Comparison of ENCODE assay signal across 24 cellular contexts in the genomic region with DNA sequence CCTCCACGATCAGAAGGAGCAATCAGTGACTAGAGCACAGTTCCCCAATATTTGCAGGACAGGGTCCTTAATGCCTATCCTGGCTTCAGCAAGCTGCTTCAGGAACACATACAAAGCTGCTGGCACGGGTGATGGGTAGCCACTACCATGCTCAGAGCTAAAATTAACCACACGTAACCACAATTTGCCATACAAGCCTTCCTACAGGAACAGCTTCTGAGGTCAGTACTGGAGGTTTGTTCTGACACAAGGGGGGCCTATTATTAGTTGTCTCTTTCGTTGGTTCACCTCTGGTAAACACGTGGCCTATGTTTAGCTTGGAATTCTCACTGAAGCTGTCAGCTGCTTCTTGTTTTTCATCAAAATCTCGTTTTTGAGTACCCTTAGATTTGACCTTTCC.
"Had no signal": no experiment of that assay in that cellular context is flagged by ENCODE, and none has a peak within 500 bp of the region (broad histone marks: within the 10 kb centered on the region; RNA-seq: fewer than 3 reads in every experiment).

No MANE protein-coding gene starts in this region.

- ATAC-seq: activated CD8-positive, alpha-beta T cell treated with anti-CD3 and anti-CD28 coated beads, Interleukin-2, amount 10 ng/mL, durations not matched to agents 7 days and 5 days; PC-3 had no signal

- H3K4me3 ChIP-seq: ascending aorta, Peyer's patch, SJSA1 had no signal

- H3K9me3 ChIP-seq: SK-N-SH had no signal

- H3K27me3 ChIP-seq: ascending aorta, Peyer's patch, SJSA1 had no signal

- DNase-seq: activated CD4-positive, alpha-beta T cell treated with anti-CD3 and anti-CD28 coated beads, Interleukin-2, amount 10 ng/mL, durations not matched to agents 24 days and 14 days; activated CD4-positive, alpha-beta T cell treated with anti-CD3 and anti-CD28 coated beads, Interleukin-2, amount 50 U/mL, for 4 hours; activated CD8-positive, alpha-beta T cell treated with anti-CD3 and anti-CD28 coated beads, Interleukin-2, amount 10 ng/mL, durations not matched to agents 7 days and 5 days; activated gamma-delta T cell; activated naive CD4-positive, alpha-beta T cell treated with Interleukin-2 at 50 U/mL for 16 hours; activated naive CD8-positive, alpha-beta T cell treated with anti-CD3 and anti-CD28 coated beads, Interleukin-2, amount 10 ng/mL, durations not matched to agents 7 days and 5 days; activated T-cell treated with anti-CD3 and anti-CD28 coated beads, Interleukin-2, amount 50 U/mL, for 24 hours; amygdala; NCI-H1105; NCI-H1417 treated with DMSO at 0.1 percent for 48 hours; NCI-H1930; NCI-H2081 treated with DMSO at 0.1 percent for 48 hours; NCI-H226; NCI-H446 treated with DMSO at 0.1 percent for 48 hours; NCI-H524; NCI-H69; NK-92 treated with Interleukin-12 subunit alpha and Interleukin-12 subunit beta, amount 100 ng/mL, for 24 hours; PC-3; Peyer's patch; RPMI8226; SHP77 treated with DMSO at 0.1 percent for 48 hours; SK-N-SH had no signal

- H3K4me1 ChIP-seq: ascending aorta, Peyer's patch, SJSA1 had no signal

- H3K27ac ChIP-seq: ascending aorta, Peyer's patch, SJSA1 had no signal

- H3K4me2 ChIP-seq: SK-N-SH had no signal

- H3K9ac ChIP-seq: SK-N-SH had no signal

- H3K36me3 ChIP-seq: ascending aorta, Peyer's patch, SJSA1 had no signal
